ENCODE assay signal across 8 cellular contexts in the genomic region with DNA sequence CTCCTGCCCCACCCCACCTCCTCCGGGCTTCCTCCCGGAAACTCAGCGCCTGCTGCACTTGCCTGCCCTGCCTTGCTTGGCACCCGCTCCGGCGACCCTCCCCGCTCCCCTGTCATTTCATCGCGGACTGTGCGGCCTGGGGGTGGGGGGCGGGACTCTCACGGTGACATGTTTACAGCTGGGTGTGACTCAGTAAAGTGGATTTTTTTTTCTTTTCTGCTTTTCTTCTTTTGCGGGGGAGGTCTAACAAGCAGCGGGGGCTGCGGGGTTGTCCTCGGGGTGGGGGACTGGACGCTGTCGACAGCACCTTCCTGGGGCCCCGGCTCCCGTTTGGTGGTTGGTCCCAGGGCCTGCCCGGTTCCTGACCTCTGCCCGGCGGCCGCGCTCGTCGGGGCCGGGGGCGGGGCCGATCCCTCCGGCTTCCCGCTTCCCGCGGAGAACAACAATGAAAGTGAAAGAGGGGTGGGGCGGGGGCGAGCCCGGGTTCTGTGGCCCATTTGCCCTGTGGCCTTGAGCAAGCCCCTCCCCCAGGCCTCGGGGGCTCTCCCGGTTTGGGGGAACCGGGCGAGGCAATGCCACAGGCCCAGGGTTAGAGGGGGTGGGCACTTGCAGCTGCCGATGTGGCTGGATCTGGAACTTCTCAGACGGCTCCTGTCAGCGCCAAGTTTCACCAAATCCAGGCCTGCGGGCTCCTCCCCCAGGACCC. TPM values are rescaled to one million over a fixed set of nuclear protein-coding genes. Genes with fewer than 3 reads are reported as not detected.
DNase-seq lines count a peak whose midpoint lies in the region.

No MANE protein-coding gene starts in this region.

- H3K27ac Mint-ChIP-seq in dendritic cell treated with granulocyte-macrophage colony-stimulating factor and Interleukin-4, amounts not matched to agents 40 ng/mL and 50 ng/mL, for 4 days, result peak overlapping the region; percentile 60

- peak overlapping the region; percentile 81 for H3K4me3 Mint-ChIP-seq in dendritic cell treated with granulocyte-macrophage colony-stimulating factor and Interleukin-4, amounts not matched to agents 40 ng/mL and 50 ng/mL, for 4 days

- DNase-seq in ELR (ENCODE audit: low read depth), result peak; percentile 68
- DNase-seq in LHCN-M2 (ENCODE audit: low read depth), result peak; percentile 46
- DNase-seq in activated CD4-positive, CD25-positive, alpha-beta regulatory T cell treated with anti-CD3 and anti-CD28 coated beads, Interleukin-2, amount 50 U/mL, for 72 hours, result peak; percentile 66
- DNase-seq in lung microvascular endothelial cell (ENCODE audit: low read depth in 2 of 2), result peak; percentile 60
- peak; percentile 58 to 66 for DNase-seq in stimulated activated CD8-positive, alpha-beta memory T cell treated with anti-CD3 and anti-CD28 coated beads, Interleukin-2, amount 100 ng/mL, for 48 hours (ENCODE audit: low read depth in 2 of 2)
- DNase-seq in cerebellar cortex (ENCODE audit: low spot score), result no peak
- no peak for DNase-seq in epidermal melanocyte (ENCODE audit: insufficient read length, low spot score)

- peaks cover 46% of the 10 kb centered on the region for H3K27me3 Mint-ChIP-seq in dendritic cell treated with granulocyte-macrophage colony-stimulating factor and Interleukin-4, amounts not matched to agents 40 ng/mL and 50 ng/mL, for 4 days

- H3K36me3 Mint-ChIP-seq in dendritic cell treated with granulocyte-macrophage colony-stimulating factor and Interleukin-4, amounts not matched to agents 40 ng/mL and 50 ng/mL, for 4 days (ENCODE audit: low read depth), result peaks cover 46% of the 10 kb centered on the region

- intact Hi-C loops in dendritic cell treated with granulocyte-macrophage colony-stimulating factor and Interleukin-4, amounts not matched to agents 40 ng/mL and 50 ng/mL, for 4 days (cut with micrococcal nuclease), result no loop called here

- peaks cover 33% of the 10 kb centered on the region for H3K4me1 Mint-ChIP-seq in dendritic cell treated with granulocyte-macrophage colony-stimulating factor and Interleukin-4, amounts not matched to agents 40 ng/mL and 50 ng/mL, for 4 days (ENCODE audit: low read depth)

- H3K9me3 Mint-ChIP-seq in dendritic cell treated with granulocyte-macrophage colony-stimulating factor and Interleukin-4, amounts not matched to agents 40 ng/mL and 50 ng/mL, for 4 days, result no peaks in the 10 kb centered on the region

RNA-seq across cellular contexts. Expression of a gene that starts 1.0 kb away (rescaled TPM):
- total RNA-seq in LHCN-M2 (2014; rRNA removed) (184 and 234 TPM in 2 replicates), lung microvascular endothelial cell (23.8 and 45.1 TPM in 2 replicates)
- polyA plus RNA-seq in LHCN-M2 (2012), result 272 TPM

RNA-seq across cellular contexts. Expression of a gene that starts 11.1 kb away (rescaled TPM):
- 0.19 and 0.29 TPM in 2 replicates for total RNA-seq in LHCN-M2 (2014; rRNA removed)
- polyA plus RNA-seq in LHCN-M2 (2012), result 0.15 TPM
- under 0.01 TPM in 1 of 2 replicates, not detected in the other for total RNA-seq in lung microvascular endothelial cell

RNA-seq across cellular contexts. Expression of a gene that starts 33.2 kb away (rescaled TPM):
- total RNA-seq in LHCN-M2 (2014; rRNA removed) (69.7 and 92.5 TPM in 2 replicates), lung microvascular endothelial cell (44.7 and 46.2 TPM in 2 replicates)
- polyA plus RNA-seq in LHCN-M2 (2012), result 50.2 TPM

Comparison
In these comparisons a context has a peak if more than half of its experiments do, and no peak if none do; other contexts are left out.
1. DNase-seq: peak in ELR (single experiment), LHCN-M2 (single experiment), activated CD4-positive, CD25-positive, alpha-beta regulatory T cell treated with anti-CD3 and anti-CD28 coated beads, Interleukin-2, amount 50 U/mL, for 72 hours (single experiment), lung microvascular endothelial cell (2 of 2) and stimulated activated CD8-positive, alpha-beta memory T cell treated with anti-CD3 and anti-CD28 coated beads, Interleukin-2, amount 100 ng/mL, for 48 hours (2 of 2); none in cerebellar cortex (single experiment) and epidermal melanocyte (single experiment).